Comparison of ENCODE assay signal across 21 cellular contexts in the genomic region with DNA sequence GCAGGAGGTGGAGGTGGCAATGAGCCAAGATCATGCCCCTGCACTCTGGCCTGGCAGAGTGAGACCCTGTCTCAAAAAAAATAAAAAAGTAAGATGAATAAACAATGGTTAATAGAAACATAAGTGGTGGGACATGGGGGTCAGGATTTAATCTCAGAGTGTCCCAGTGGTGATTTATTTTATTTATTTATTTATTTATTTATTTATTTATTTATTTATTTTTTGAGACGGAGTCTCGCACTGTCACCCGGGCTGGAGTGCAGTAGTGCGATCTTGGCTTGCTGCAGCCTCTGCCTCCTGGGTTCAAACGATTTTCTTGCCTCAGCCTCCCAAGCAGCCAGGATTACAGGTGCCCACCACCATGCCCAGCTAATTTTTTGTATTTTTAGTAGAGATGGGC.
"Had no signal": no experiment of that assay in that cellular context is flagged by ENCODE, and none has a peak within 500 bp of the region (broad histone marks: within the 10 kb centered on the region; RNA-seq: fewer than 3 reads in every experiment).

No MANE protein-coding gene starts in this region.

- H3K36me3 ChIP-seq: esophagus squamous epithelium, neutrophil, right lobe of liver, tibial nerve, upper lobe of right lung, vagina had no signal

- H3K27ac Mint-ChIP-seq: dendritic cell treated with granulocyte-macrophage colony-stimulating factor and Interleukin-4, amounts not matched to agents 40 ng/mL and 50 ng/mL, for 4 days; stimulated activated memory B cell treated with anti-CD40 and anti-IgM and Interleukin-4, amounts not matched to agents 10 μg/mL and 1 μg/mL and 100 μg/mL, for 72 hours had no signal

- ATAC-seq: left colon; left ventricle myocardium superior; psoas muscle; right lobe of liver; stimulated activated memory B cell treated with anti-CD40 and anti-IgM and Interleukin-4, amounts not matched to agents 10 μg/mL and 1 μg/mL and 100 μg/mL, for 72 hours; stimulated activated naive CD8-positive, alpha-beta T cell treated with anti-CD3 and anti-CD28 coated beads, Interleukin-15, amount 100 ng/mL, for 72 hours; upper lobe of right lung had no signal

- H3K9me3 ChIP-seq: esophagus squamous epithelium, neutrophil, psoas muscle, right lobe of liver, testis, tibial nerve, upper lobe of right lung, vagina had no signal

- H3K4me1 Mint-ChIP-seq: stimulated activated memory B cell treated with anti-CD40 and anti-IgM and Interleukin-4, amounts not matched to agents 10 μg/mL and 1 μg/mL and 100 μg/mL, for 72 hours had no signal

- DNase-seq: esophagus squamous epithelium; foreskin fibroblast; head of caudate nucleus; left colon; left ventricle myocardium superior; mesendoderm; naive B cell; psoas muscle; retina; right lobe of liver; stimulated activated CD4-positive, alpha-beta T cell treated with anti-CD3 and anti-CD28 coated beads, Interleukin-4, amount 100 ng/mL, for 1 hour; stimulated activated CD8-positive, alpha-beta memory T cell treated with anti-CD3 and anti-CD28 coated beads, Interleukin-4, amount 100 ng/mL, for 48 hours; stimulated activated naive CD8-positive, alpha-beta T cell treated with anti-CD3 and anti-CD28 coated beads, Interleukin-15, amount 100 ng/mL, for 72 hours; testis; upper lobe of right lung had no signal

- H3K4me3 ChIP-seq: esophagus squamous epithelium, hepatocyte, psoas muscle, right lobe of liver, testis, tibial nerve, upper lobe of right lung, vagina had no signal

- H3K27me3 ChIP-seq: esophagus squamous epithelium, hepatocyte, neutrophil, right lobe of liver, testis, tibial nerve, upper lobe of right lung, vagina had no signal

- H3K9me3 Mint-ChIP-seq: dendritic cell treated with granulocyte-macrophage colony-stimulating factor and Interleukin-4, amounts not matched to agents 40 ng/mL and 50 ng/mL, for 4 days; naive B cell; stimulated activated memory B cell treated with anti-CD40 and anti-IgM and Interleukin-4, amounts not matched to agents 10 μg/mL and 1 μg/mL and 100 μg/mL, for 72 hours had no signal

- H3K4me3 Mint-ChIP-seq: dendritic cell treated with granulocyte-macrophage colony-stimulating factor and Interleukin-4, amounts not matched to agents 40 ng/mL and 50 ng/mL, for 4 days; stimulated activated memory B cell treated with anti-CD40 and anti-IgM and Interleukin-4, amounts not matched to agents 10 μg/mL and 1 μg/mL and 100 μg/mL, for 72 hours; stimulated activated naive CD8-positive, alpha-beta T cell treated with anti-CD3 and anti-CD28 coated beads, Interleukin-15, amount 100 ng/mL, for 72 hours had no signal

- H3K27ac ChIP-seq: esophagus squamous epithelium, hepatocyte, neutrophil, psoas muscle, right lobe of liver, testis, tibial nerve, upper lobe of right lung, vagina had no signal

- H3K4me1 ChIP-seq: esophagus squamous epithelium, right lobe of liver, testis, tibial nerve, upper lobe of right lung, vagina had no signal

- H3K27me3 Mint-ChIP-seq: dendritic cell treated with granulocyte-macrophage colony-stimulating factor and Interleukin-4, amounts not matched to agents 40 ng/mL and 50 ng/mL, for 4 days; naive B cell; stimulated activated memory B cell treated with anti-CD40 and anti-IgM and Interleukin-4, amounts not matched to agents 10 μg/mL and 1 μg/mL and 100 μg/mL, for 72 hours had no signal
